19 cellular contexts compared by ENCODE assay signal in genomic region chr6:60643870-60644269, GRCh38.
DNase-seq lines count a peak whose midpoint lies in the region; ATAC-seq lines count a peak whose summit lies in the region.
"Had no signal": no experiment of that assay in that cellular context is flagged by ENCODE, and none has a peak within 500 bp of the region (broad histone marks: within the 10 kb centered on the region; RNA-seq: fewer than 3 reads in every experiment).

No MANE protein-coding gene starts in this region.

- DNase-seq in ELF-1 (ENCODE audit: low read depth, low spot score) = peak; percentile 2
- DNase-seq in ecto neural progenitor cell (ENCODE audit: low spot score) = peak; percentile 42
- peak; percentile 12 for DNase-seq in iPS-NIHi7 (ENCODE audit: extremely low spot score)
- peak; percentile 11 for DNase-seq in mesendoderm
- no peak for DNase-seq in NCI-H524 (lab: John Stamatoyannopoulos, UW)
- no peak for DNase-seq in stimulated activated naive CD8-positive, alpha-beta T cell treated with anti-CD3 and anti-CD28 coated beads, Interleukin-15, Interleukin-2, amounts not matched to agents 100 U/mL and 50 U/mL, for 24 hours
- DNase-seq: Calu3, IMR-90, KG1, MG63, NCI-H2029, NCI-H446, NCI-H526, PC-9, SJCRH30 had no signal

- H2BK15ac ChIP-seq in mesendoderm (replicated peaks; ENCODE audit: low read depth) = no peak overlapping the region

- no peak overlapping the region for H4K8ac ChIP-seq in mesendoderm (ENCODE audit: low read depth, low read length)

- no peak overlapping the region for H3K9ac ChIP-seq in mesendoderm (ENCODE audit: low read length)

- H3K23ac ChIP-seq in mesendoderm (ENCODE audit: low read length) = no peak overlapping the region

- H3K4ac ChIP-seq in mesendoderm (ENCODE audit: low read depth, low read length) = no peak overlapping the region

- H3K18ac ChIP-seq in mesendoderm (ENCODE audit: low read length) = no peak overlapping the region

- no peak overlapping the region for H2BK120ac ChIP-seq in mesendoderm (ENCODE audit: low read depth, low read length)

- H2AK5ac ChIP-seq in mesendoderm (ENCODE audit: low read length) = no peak overlapping the region

- no peak overlapping the region for H3K4me2 ChIP-seq in mesendoderm (ENCODE audit: low read length)
- H3K4me2 ChIP-seq: PC-9 had no signal

- no peaks in the 10 kb centered on the region for H3K4me1 ChIP-seq in mesendoderm (ENCODE audit: control insufficient read depth, low read depth, low read length)
- H3K4me1 ChIP-seq: SJCRH30 had no signal

- no peaks in the 10 kb centered on the region for H3K79me1 ChIP-seq in mesendoderm (ENCODE audit: low read length)

- H3K79me2 ChIP-seq in mesendoderm (ENCODE audit: control insufficient read depth, insufficient read depth, low read length) = no peaks in the 10 kb centered on the region

- H3K4me3 ChIP-seq in mesendoderm (ENCODE audit: low read length) = no peak overlapping the region
- H3K4me3 ChIP-seq: MG63, PC-9, SJCRH30 had no signal

- H4K5ac ChIP-seq in mesendoderm (ENCODE audit: low read length) = no peak overlapping the region

- no peaks in the 10 kb centered on the region for H3K36me3 ChIP-seq in mesendoderm (ENCODE audit: control insufficient read depth, insufficient read depth, low read length)
- H3K36me3 ChIP-seq: MG63, SJCRH30 had no signal

- no peak overlapping the region for H2BK5ac ChIP-seq in mesendoderm (ENCODE audit: low read length)

- ATAC-seq in GM21390 (IDR thresholded peaks at IDR 0.05; ENCODE audit: unreplicated experiment) = no peak
- ATAC-seq in stimulated activated naive CD8-positive, alpha-beta T cell treated with anti-CD3 and anti-CD28 coated beads, Interleukin-15, Interleukin-2, amounts not matched to agents 100 U/mL and 50 U/mL, for 24 hours = no peak
- ATAC-seq: Right ventricle myocardium inferior, SK-N-SH treated with all-trans-retinoic acid at 6 μM for 48 hours had no signal

- no peak overlapping the region for H3K27ac ChIP-seq in mesendoderm (ENCODE audit: low read depth, low read length)
- H3K27ac ChIP-seq: 22Rv1, PC-9, SJCRH30 had no signal

- no CpG with 5 or more reads among the region's 1 CpG for WGBS in mesendoderm (ENCODE audit: extremely low coverage, insufficient coverage, low lambda C conversion rate)

- H3K27me3 ChIP-seq in mesendoderm (ENCODE audit: insufficient read depth, low read length, poor library complexity) = no peaks in the 10 kb centered on the region
- H3K27me3 ChIP-seq: MG63, SJCRH30 had no signal

- H3K56ac ChIP-seq in mesendoderm (ENCODE audit: low read length) = no peak overlapping the region

Comparison
In these comparisons a context has a peak if more than half of its experiments do, and no peak if none do; other contexts are left out.
1. DNase-seq: peak in ELF-1 (single experiment), ecto neural progenitor cell (single experiment), iPS-NIHi7 (single experiment) and mesendoderm (single experiment); none in NCI-H524 (0 of 2) and stimulated activated naive CD8-positive, alpha-beta T cell treated with anti-CD3 and anti-CD28 coated beads, Interleukin-15, Interleukin-2, amounts not matched to agents 100 U/mL and 50 U/mL, for 24 hours (single experiment).